ENCODE assay signal across 20 cellular contexts in the genomic region with DNA sequence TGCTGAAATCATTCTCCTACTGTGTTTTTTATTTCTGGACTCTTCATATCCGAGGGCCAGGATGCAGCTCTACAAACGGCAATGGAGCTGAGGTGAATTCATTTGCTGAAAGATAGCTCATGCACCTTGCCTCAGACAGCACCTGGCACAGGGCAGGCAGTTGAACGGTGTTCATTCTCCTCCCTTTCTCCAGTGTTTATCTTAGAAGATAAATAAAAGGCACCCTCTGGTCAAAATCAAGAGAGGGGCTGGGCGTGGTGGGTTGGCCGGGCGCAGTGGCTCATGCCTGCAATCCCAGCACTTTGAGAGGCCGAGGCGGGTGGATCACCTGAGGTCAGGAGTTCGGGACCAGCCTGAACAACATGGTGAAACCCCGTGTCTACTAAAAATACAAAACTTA.
DNase-seq lines count a peak whose midpoint lies in the region; ATAC-seq and TF ChIP-seq lines count a peak whose summit lies in the region.
"Had no signal": no experiment of that assay in that cellular context is flagged by ENCODE, and none has a peak within 500 bp of the region (broad histone marks: within the 10 kb centered on the region; RNA-seq: fewer than 3 reads in every experiment).

No MANE protein-coding gene starts in this region.

- DNase-seq in COR-L47 (lab: John Stamatoyannopoulos, UW) = peak; percentile 41
- peak; percentile 61 to 71 (median 68) for DNase-seq in mucosa of descending colon
- DNase-seq in activated naive CD8-positive, alpha-beta T cell treated with anti-CD3 and anti-CD28 coated beads, Interleukin-2, amount 50 U/mL, for 24 hours = no peak
- DNase-seq: activated CD4-positive, alpha-beta T cell treated with anti-CD3 and anti-CD28 coated beads for 1 hour; activated effector memory CD4-positive, alpha-beta T cell treated with anti-CD3 and anti-CD28 coated beads, Interleukin-2, amount 50 U/mL, for 16 hours; adrenal gland; BE2C; DMS 273 treated with DMSO at 0.1 percent for 48 hours; HCEC 1CT; KG1; lower lobe of right lung; NCI-H446; OCI-M1; spleen; testis had no signal

- POLR2A ChIA-PET in HEK293 (lab: Yijun Ruan, JAX) = no interaction called here

- H3K9me3 ChIP-seq in HEK293 (ENCODE audit: control insufficient read depth, insufficient read depth, low read depth, low read length) (no peaks in the 10 kb centered on the region), mucosa of descending colon (no peaks in the 10 kb centered on the region)
- H3K9me3 ChIP-seq: adrenal gland, BE2C, lower lobe of right lung, SJSA1, spleen, testis had no signal

- H3K27me3 Mint-ChIP-seq in activated naive CD8-positive, alpha-beta T cell treated with anti-CD3 and anti-CD28 coated beads, Interleukin-2, amount 50 U/mL, for 24 hours = peaks cover 1% of the 10 kb centered on the region

- H3K36me3 ChIP-seq in HEK293 (ENCODE audit: control insufficient read depth in 2 of 2, insufficient read depth in 1 of 2, low read length in 2 of 2) (peaks cover 0 to 5% of the 10 kb centered on the region in 2 experiments; a peak in 1 of 3 replicates), mucosa of descending colon (ENCODE audit: low read depth) (no peaks in the 10 kb centered on the region)
- H3K36me3 ChIP-seq: adrenal gland, BE2C, SJSA1 had no signal

- peaks cover 3% of the 10 kb centered on the region; the same call in 1 of the 2 replicates for H3K4me1 ChIP-seq in HEK293 (ENCODE audit: control insufficient read depth, insufficient read depth, low read length)
- peaks cover 17% of the 10 kb centered on the region for H3K4me1 ChIP-seq in mucosa of descending colon (ENCODE audit: low read depth)
- H3K4me1 ChIP-seq: BE2C, SJSA1, testis had no signal

- H3K27ac ChIP-seq in HEK293 (ENCODE audit: extremely low read depth, low read depth, low read length) = no peak overlapping the region
- peak overlapping the region; percentile 96 for H3K27ac ChIP-seq in VCaP
- H3K27ac ChIP-seq: adrenal gland, lower lobe of right lung, SJSA1 had no signal

- ATAC-seq in mucosa of descending colon (peak; percentile 45), GM19452 (IDR thresholded peaks at IDR 0.05; ENCODE audit: unreplicated experiment) (no peak), HG02938 (IDR thresholded peaks at IDR 0.05; ENCODE audit: unreplicated experiment) (no peak)
- ATAC-seq in activated naive CD8-positive, alpha-beta T cell treated with anti-CD3 and anti-CD28 coated beads, Interleukin-2, amount 50 U/mL, for 24 hours = no peak
- ATAC-seq: lower lobe of right lung had no signal

- peaks cover 12% of the 10 kb centered on the region for H3K36me3 Mint-ChIP-seq in activated naive CD8-positive, alpha-beta T cell treated with anti-CD3 and anti-CD28 coated beads, Interleukin-2, amount 50 U/mL, for 24 hours (ENCODE audit: low read depth)

- peaks cover 84% of the 10 kb centered on the region for H3K4me1 Mint-ChIP-seq in activated naive CD8-positive, alpha-beta T cell treated with anti-CD3 and anti-CD28 coated beads, Interleukin-2, amount 50 U/mL, for 24 hours

- H3K27ac Mint-ChIP-seq in activated naive CD8-positive, alpha-beta T cell treated with anti-CD3 and anti-CD28 coated beads, Interleukin-2, amount 50 U/mL, for 24 hours = no peak overlapping the region

- H3K9me3 Mint-ChIP-seq in activated naive CD8-positive, alpha-beta T cell treated with anti-CD3 and anti-CD28 coated beads, Interleukin-2, amount 50 U/mL, for 24 hours = no peaks in the 10 kb centered on the region

- H3K4me3 ChIP-seq in HEK293 (ENCODE audit: low read depth, low read length) (no peak overlapping the region), mucosa of descending colon (no peak overlapping the region)
- H3K4me3 ChIP-seq: lower lobe of right lung, SJSA1 had no signal

- intact Hi-C loops in mucosa of descending colon (cut with DNase I, micrococcal nuclease) = no loop called here

- no peak overlapping the region for H3K4me3 Mint-ChIP-seq in activated naive CD8-positive, alpha-beta T cell treated with anti-CD3 and anti-CD28 coated beads, Interleukin-2, amount 50 U/mL, for 24 hours

- no peak for TF ChIP-seq CTCF in HEK293 (tag by site-specific recombination; IDR thresholded peaks at IDR 0.05)
- TF ChIP-seq CTCF in VCaP (conservative IDR thresholded peaks at IDR 0.05) = no peak
- no peak for TF ChIP-seq CTCF in mucosa of descending colon (IDR thresholded peaks at IDR 0.05)

- CTCF ChIA-PET in HEK293 (lab: Yijun Ruan, JAX) = interaction anchor here (0.6 kb wide), 1 partner anchor 226 kb away, joined by 3 read pairs; no protein-coding TSS in a partner anchor

TF ChIP-seq in HEK293, 187 proteins besides CTCF, POLR2A, EP300 and RAD21:
- TF ChIP-seq IKZF3 (tag by site-specific recombination; IDR thresholded peaks at IDR 0.05) = no peak
- peak; percentile 52 for TF ChIP-seq KLF1 (tag by site-specific recombination; IDR thresholded peaks at IDR 0.05)
TF ChIP-seq in HEK293: peak in this region for 1.
